Comparison of ENCODE assay signal across 1 cellular context in the genomic region with DNA sequence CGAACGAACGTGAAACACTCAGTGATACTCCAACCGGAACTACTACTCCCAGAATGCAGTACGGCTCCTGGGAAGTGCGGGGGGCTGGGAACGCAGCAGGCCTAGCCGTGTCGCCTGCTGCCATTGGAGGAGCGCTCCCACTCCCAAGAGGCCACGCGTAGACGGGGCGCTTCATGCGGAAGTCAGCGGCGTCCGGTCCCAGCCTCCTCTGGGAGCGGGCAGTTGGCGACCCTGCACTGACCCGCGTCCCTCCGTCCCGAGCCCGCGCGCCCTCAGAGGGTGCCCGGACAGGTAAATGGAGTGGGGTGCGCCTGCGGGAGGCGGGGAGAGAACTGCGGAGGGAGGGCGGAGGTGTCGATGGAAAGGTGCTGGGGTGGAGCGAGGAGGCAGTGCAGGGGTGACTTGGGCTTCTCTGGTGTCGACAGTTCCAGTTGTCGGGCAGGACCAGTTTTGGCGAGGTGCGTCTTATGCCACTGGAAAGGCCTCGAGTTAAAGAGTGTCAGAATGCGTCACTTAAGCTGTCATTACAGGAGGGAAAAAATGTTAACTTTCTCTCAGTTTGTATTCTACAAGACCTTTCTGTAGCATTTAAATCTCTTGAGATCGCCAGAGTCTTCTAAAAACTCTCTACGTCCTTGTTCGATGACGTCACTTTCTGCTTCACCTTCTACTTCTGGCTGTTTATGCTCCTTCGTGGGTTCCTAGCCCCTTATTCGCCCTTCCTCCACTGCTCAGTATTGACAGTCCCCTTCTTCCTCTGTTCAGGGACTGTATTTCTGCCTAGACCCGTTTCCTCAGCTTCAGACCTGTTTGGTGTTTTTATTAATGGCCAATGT.
TF ChIP-seq lines count a peak whose summit lies in the region.

A gene with protein sequence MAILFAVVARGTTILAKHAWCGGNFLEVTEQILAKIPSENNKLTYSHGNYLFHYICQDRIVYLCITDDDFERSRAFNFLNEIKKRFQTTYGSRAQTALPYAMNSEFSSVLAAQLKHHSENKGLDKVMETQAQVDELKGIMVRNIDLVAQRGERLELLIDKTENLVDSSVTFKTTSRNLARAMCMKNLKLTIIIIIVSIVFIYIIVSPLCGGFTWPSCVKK (plus strand): TSS at position 188 of the 836 bp plus-strand sequence. CDS start 8,122 bp downstream, outside the sequence.

TF ChIP-seq in GM23338, 12 proteins besides CTCF, POLR2A, EP300 and RAD21 (continued from another document):
- TF ChIP-seq, protein P1, sequence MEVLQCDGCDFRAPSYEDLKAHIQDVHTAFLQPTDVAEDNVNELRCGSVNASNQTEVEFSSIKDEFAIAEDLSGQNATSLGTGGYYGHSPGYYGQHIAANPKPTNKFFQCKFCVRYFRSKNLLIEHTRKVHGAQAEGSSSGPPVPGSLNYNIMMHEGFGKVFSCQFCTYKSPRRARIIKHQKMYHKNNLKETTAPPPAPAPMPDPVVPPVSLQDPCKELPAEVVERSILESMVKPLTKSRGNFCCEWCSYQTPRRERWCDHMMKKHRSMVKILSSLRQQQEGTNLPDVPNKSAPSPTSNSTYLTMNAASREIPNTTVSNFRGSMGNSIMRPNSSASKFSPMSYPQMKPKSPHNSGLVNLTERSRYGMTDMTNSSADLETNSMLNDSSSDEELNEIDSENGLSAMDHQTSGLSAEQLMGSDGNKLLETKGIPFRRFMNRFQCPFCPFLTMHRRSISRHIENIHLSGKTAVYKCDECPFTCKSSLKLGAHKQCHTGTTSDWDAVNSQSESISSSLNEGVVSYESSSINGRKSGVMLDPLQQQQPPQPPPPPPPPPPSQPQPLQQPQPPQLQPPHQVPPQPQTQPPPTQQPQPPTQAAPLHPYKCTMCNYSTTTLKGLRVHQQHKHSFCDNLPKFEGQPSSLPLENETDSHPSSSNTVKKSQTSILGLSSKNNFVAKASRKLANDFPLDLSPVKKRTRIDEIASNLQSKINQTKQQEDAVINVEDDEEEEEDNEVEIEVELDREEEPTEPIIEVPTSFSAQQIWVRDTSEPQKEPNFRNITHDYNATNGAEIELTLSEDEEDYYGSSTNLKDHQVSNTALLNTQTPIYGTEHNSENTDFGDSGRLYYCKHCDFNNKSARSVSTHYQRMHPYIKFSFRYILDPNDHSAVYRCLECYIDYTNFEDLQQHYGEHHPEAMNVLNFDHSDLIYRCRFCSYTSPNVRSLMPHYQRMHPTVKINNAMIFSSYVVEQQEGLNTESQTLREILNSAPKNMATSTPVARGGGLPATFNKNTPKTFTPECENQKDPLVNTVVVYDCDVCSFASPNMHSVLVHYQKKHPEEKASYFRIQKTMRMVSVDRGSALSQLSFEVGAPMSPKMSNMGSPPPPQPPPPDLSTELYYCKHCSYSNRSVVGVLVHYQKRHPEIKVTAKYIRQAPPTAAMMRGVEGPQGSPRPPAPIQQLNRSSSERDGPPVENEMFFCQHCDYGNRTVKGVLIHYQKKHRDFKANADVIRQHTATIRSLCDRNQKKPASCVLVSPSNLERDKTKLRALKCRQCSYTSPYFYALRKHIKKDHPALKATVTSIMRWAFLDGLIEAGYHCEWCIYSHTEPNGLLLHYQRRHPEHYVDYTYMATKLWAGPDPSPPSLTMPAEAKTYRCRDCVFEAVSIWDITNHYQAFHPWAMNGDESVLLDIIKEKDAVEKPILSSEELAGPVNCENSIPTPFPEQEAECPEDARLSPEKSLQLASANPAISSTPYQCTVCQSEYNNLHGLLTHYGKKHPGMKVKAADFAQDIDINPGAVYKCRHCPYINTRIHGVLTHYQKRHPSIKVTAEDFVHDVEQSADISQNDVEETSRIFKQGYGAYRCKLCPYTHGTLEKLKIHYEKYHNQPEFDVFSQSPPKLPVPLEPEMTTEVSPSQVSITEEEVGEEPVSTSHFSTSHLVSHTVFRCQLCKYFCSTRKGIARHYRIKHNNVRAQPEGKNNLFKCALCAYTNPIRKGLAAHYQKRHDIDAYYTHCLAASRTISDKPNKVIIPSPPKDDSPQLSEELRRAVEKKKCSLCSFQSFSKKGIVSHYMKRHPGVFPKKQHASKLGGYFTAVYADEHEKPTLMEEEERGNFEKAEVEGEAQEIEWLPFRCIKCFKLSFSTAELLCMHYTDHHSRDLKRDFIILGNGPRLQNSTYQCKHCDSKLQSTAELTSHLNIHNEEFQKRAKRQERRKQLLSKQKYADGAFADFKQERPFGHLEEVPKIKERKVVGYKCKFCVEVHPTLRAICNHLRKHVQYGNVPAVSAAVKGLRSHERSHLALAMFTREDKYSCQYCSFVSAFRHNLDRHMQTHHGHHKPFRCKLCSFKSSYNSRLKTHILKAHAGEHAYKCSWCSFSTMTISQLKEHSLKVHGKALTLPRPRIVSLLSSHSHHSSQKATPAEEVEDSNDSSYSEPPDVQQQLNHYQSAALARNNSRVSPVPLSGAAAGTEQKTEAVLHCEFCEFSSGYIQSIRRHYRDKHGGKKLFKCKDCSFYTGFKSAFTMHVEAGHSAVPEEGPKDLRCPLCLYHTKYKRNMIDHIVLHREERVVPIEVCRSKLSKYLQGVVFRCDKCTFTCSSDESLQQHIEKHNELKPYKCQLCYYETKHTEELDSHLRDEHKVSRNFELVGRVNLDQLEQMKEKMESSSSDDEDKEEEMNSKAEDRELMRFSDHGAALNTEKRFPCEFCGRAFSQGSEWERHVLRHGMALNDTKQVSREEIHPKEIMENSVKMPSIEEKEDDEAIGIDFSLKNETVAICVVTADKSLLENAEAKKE (CRISPR knock-in tag; IDR thresholded peaks at IDR 0.05): no peak
- TF ChIP-seq ZNF331 (CRISPR knock-in tag; IDR thresholded peaks at IDR 0.05; ENCODE audit: low read depth) (no peak), CREB1 (CRISPR knock-in tag; IDR thresholded peaks at IDR 0.05; ENCODE audit: low read depth) (peak; percentile 90), EZH2phosphoT487 (IDR thresholded peaks at IDR 0.05; ENCODE audit: unreplicated experiment) (no peak), NANOG (IDR thresholded peaks at IDR 0.05; ENCODE audit: borderline replicate concordance) (no peak), POLR2AphosphoS5 (IDR thresholded peaks at IDR 0.05; ENCODE audit: low read depth) (peak; percentile 84), ZNF114 (CRISPR knock-in tag; IDR thresholded peaks at IDR 0.05) (no peak)
